In the genomic region with DNA sequence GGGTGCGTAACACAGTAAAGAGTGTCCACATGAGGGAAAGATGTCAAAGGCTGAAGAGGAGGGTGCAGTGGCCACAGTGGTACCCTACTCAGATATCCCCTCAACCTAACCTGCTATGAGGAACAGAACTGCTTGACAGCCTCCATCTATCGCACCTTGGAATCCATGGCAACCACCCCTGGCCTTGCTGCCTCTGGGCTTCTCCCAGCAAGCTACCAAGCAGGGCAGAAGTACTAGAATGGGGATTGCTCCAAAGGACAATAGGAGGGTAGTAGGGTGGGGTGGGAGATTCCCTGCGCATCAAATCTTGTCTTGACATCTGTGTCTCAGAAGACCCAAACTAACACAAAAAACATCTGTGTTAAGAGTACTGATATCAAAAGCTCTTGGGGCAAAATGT, we compare ENCODE assay signal across 26 cellular contexts.
DNase-seq lines count a peak whose midpoint lies in the region; ATAC-seq, FAIRE-seq and TF ChIP-seq lines count a peak whose summit lies in the region.
"Had no signal": no experiment of that assay in that cellular context is flagged by ENCODE, and none has a peak within 500 bp of the region (broad histone marks: within the 10 kb centered on the region; RNA-seq: fewer than 3 reads in every experiment).

No MANE protein-coding gene starts in this region.

- H3K4me2 ChIP-seq in GM23338 (no peak overlapping the region), trophoblast cell (ENCODE audit: low read length) (no peak overlapping the region), HepG2 (ENCODE audit: low read depth, low read length) (no peak overlapping the region)
- H3K4me2 ChIP-seq: A549; BLaER1 treated with 17β-estradiol and CSF1 and Interleukin-3, amounts not matched to agents 10 nM and 100 nM had no signal

- H3K14ac ChIP-seq in trophoblast cell (ENCODE audit: low read length), result no peak overlapping the region

- H4K8ac ChIP-seq in trophoblast cell (ENCODE audit: low read depth, low read length), result no peak overlapping the region

- CTCF ChIA-PET in WTC11 (lab: Charles Lee), result interaction anchor here (0.8 to 1.3 kb wide), 3 partner anchors 9 to 42 kb away, joined by 3 to 4 read pairs (median 3); no protein-coding TSS in a partner anchor
- CTCF ChIA-PET in HepG2 (lab: Yijun Ruan, JAX; ENCODE audit: low intra/inter-chr PET ratio, low total read pairs), result no interaction called here

- H3K79me1 ChIP-seq in trophoblast cell (ENCODE audit: low read length), result no peaks in the 10 kb centered on the region

- H3K4me3 ChIP-seq in GM23338, result no peak overlapping the region
- H3K4me3 ChIP-seq in trophoblast cell (ENCODE audit: low read depth, low read length), result no peak overlapping the region
- H3K4me3 ChIP-seq in HepG2 (replicated peaks in 1 of 3; ENCODE audit: insufficient read depth in 1 of 3, low read depth in 2 of 3, low read length in 3 of 3), result no peak overlapping the region
- H3K4me3 ChIP-seq: A549; BLaER1 treated with 17β-estradiol and CSF1 and Interleukin-3, amounts not matched to agents 10 nM and 100 nM; HAP-1 had no signal

- peaks cover 17% of the 10 kb centered on the region for H3K4me1 Mint-ChIP-seq in GM23338
- H3K4me1 Mint-ChIP-seq in WTC11, result peaks cover 17% of the 10 kb centered on the region

- H3K27ac Mint-ChIP-seq in GM23338 (no peak overlapping the region), WTC11 (no peak overlapping the region)
- H3K27ac Mint-ChIP-seq: CD14-positive monocyte; CD4-positive, alpha-beta T cell; CD8-positive, alpha-beta memory T cell; HFFc6 had no signal

- no peak overlapping the region for H4K91ac ChIP-seq in trophoblast cell (ENCODE audit: low read depth, low read length)

- H3K4me3 Mint-ChIP-seq in GM23338, result no peak overlapping the region
- no peak overlapping the region for H3K4me3 Mint-ChIP-seq in WTC11
- H3K4me3 Mint-ChIP-seq: CD14-positive monocyte; CD4-positive, alpha-beta T cell; CD8-positive, alpha-beta memory T cell had no signal

- no TSS peak for BruUV-seq in HepG2 (replicated peaks; lab: Mats Ljungman, UMichigan)

- TF ChIP-seq RAD21 in HepG2 (CRISPR knock-in tag; IDR thresholded peaks at IDR 0.05), result no peak

- H3K79me2 ChIP-seq in GM23338 (replicated peaks; ENCODE audit: insufficient read depth) (peaks cover 43% of the 10 kb centered on the region), trophoblast cell (ENCODE audit: control insufficient read depth, insufficient read depth, low read length, poor library complexity) (no peaks in the 10 kb centered on the region), HepG2 (ENCODE audit: insufficient read depth, low read length) (peaks cover 12% of the 10 kb centered on the region)

- FAIRE-seq in HepG2 (lab: Jason Lieb, UNC), result no peak
- FAIRE-seq: A549, GM12891, GM18507, H54 had no signal

- H3K9me3 ChIP-seq in trophoblast cell (ENCODE audit: insufficient read depth, low read depth, low read length) (no peaks in the 10 kb centered on the region), HepG2 (ENCODE audit: low read length) (no peaks in the 10 kb centered on the region)
- H3K9me3 ChIP-seq: A549; BE2C; BLaER1 treated with 17β-estradiol and CSF1 and Interleukin-3, amounts not matched to agents 10 nM and 100 nM; HAP-1 had no signal

- in situ Hi-C loops in HepG2 (cut with HindIII; ENCODE audit: extremely low pct_ligation_motif_present, low pct_unique_long_range_greater_than_20kb), result no loop called here

- no peaks in the 10 kb centered on the region for H3K9me2 ChIP-seq in GM23338 (ENCODE audit: insufficient read depth)

- H2BK12ac ChIP-seq in trophoblast cell (ENCODE audit: low read length), result no peak overlapping the region

- TF ChIP-seq CTCF in GM23338 (conservative IDR thresholded peaks at IDR 0.05; ENCODE audit: low read depth in 2 of 2) (no peak), WTC11 (IDR thresholded peaks at IDR 0.05) (no peak), HepG2 (CRISPR knock-in tag; IDR thresholded peaks at IDR 0.05) (no peak)

- H3K9ac ChIP-seq in trophoblast cell (ENCODE audit: low read length), result peak overlapping the region; percentile 49
- H3K9ac ChIP-seq in HepG2 (ENCODE audit: insufficient read depth, low read depth, low read length), result no peak overlapping the region
- H3K9ac ChIP-seq: BLaER1 treated with 17β-estradiol and CSF1 and Interleukin-3, amounts not matched to agents 10 nM and 100 nM had no signal

- H3K36me3 Mint-ChIP-seq in GM23338 (ENCODE audit: low read depth) (no peaks in the 10 kb centered on the region), WTC11 (no peaks in the 10 kb centered on the region)
- H3K36me3 Mint-ChIP-seq: CD8-positive, alpha-beta memory T cell had no signal

- H4K20me1 ChIP-seq in GM23338 (replicated peaks; ENCODE audit: insufficient read depth), result peaks cover 3% of the 10 kb centered on the region; the same call in 1 of the 2 replicates
- H4K20me1 ChIP-seq in HepG2 (ENCODE audit: insufficient read depth, low read length), result no peaks in the 10 kb centered on the region

- H3K36me3 ChIP-seq in GM23338 (ENCODE audit: insufficient read depth) (no peaks in the 10 kb centered on the region), trophoblast cell (ENCODE audit: control insufficient read depth in 1 of 2, insufficient read depth in 2 of 2, low read length in 2 of 2) (no peaks in the 10 kb centered on the region), HepG2 (replicated peaks in 1 of 2; ENCODE audit: control insufficient read depth in 1 of 2, insufficient read depth in 2 of 2, low read length in 2 of 2) (no peaks in the 10 kb centered on the region)
- H3K36me3 ChIP-seq: BE2C, HAP-1 had no signal

- H2BK120ac ChIP-seq in trophoblast cell (ENCODE audit: insufficient read depth, low read length, poor library complexity), result no peak overlapping the region

- H2AFZ ChIP-seq in GM23338 (no peak overlapping the region), trophoblast cell (ENCODE audit: insufficient read depth, low read length, poor library complexity) (no peak overlapping the region), HepG2 (ENCODE audit: low read length) (no peak overlapping the region)

- intact Hi-C loops in HepG2 (cut with micrococcal nuclease; ENCODE audit: unreplicated experiment), result no loop called here

- peak; percentile 76 for ATAC-seq in GM23338
- peak; percentile 51; the same call in 1 of the 2 replicates for ATAC-seq in WTC11
- ATAC-seq in GM21423 (IDR thresholded peaks at IDR 0.05; ENCODE audit: unreplicated experiment), result no peak
- ATAC-seq in HepG2, result no peak
- ATAC-seq: A549 had no signal

- no peak overlapping the region for H4K12ac ChIP-seq in trophoblast cell (ENCODE audit: low read depth, low read length)

- POLR2A ChIA-PET in WTC11 (lab: Charles Lee) (no interaction called here), HepG2 (lab: Yijun Ruan, JAX) (no interaction called here)

- H3K18ac ChIP-seq in trophoblast cell (ENCODE audit: low read length), result no peak overlapping the region

- WGBS in trophoblast cell (ENCODE audit: extremely low coverage, insufficient coverage, insufficient read length), result no CpG with 5 or more reads among the region's 3 CpGs
- WGBS in HepG2 (ENCODE audit: low lambda C conversion rate), result 100% methylated on average over 3 of the region's 3 CpGs

- DNase-seq in GM23338 (ENCODE audit: low spot score) (peak; percentile 15), WTC11 (ENCODE audit: low spot score) (no peak), iPS-NIHi7 (ENCODE audit: extremely low spot score) (peak; percentile 13), trophoblast cell (no peak), NCI-H1417 (lab: John Stamatoyannopoulos, UW) (no peak), HepG2 (ENCODE audit: low spot score) (no peak)
- DNase-seq: 8988T; ACHN; AML-193; BE2C; CD4-positive, alpha-beta T cell; CD8-positive, alpha-beta memory T cell; DMS 273 treated with DMSO at 0.1 percent for 48 hours; DMS79; EL; GF-D8; GOT3; HFFc6 had no signal

- H3K27me3 ChIP-seq in GM23338 (ENCODE audit: insufficient read depth) (no peaks in the 10 kb centered on the region), trophoblast cell (ENCODE audit: insufficient read depth, low read length) (no peaks in the 10 kb centered on the region), HepG2 (ENCODE audit: control insufficient read depth in 1 of 2, insufficient read depth in 2 of 2, low read length in 2 of 2) (no peaks in the 10 kb centered on the region)
- H3K27me3 ChIP-seq: BE2C; BLaER1 treated with 17β-estradiol and CSF1 and Interleukin-3, amounts not matched to agents 10 nM and 100 nM had no signal

- H3K9me3 Mint-ChIP-seq in GM23338 (no peaks in the 10 kb centered on the region), WTC11 (no peaks in the 10 kb centered on the region)
- H3K9me3 Mint-ChIP-seq: CD14-positive monocyte; CD4-positive, alpha-beta T cell; CD8-positive, alpha-beta memory T cell; HFFc6 had no signal

- H3K4ac ChIP-seq in trophoblast cell (ENCODE audit: low read depth, low read length), result no peak overlapping the region

- TF ChIP-seq EP300 in HepG2 (IDR thresholded peaks at IDR 0.05; ENCODE audit: low read depth in 2 of 2, low read length in 2 of 2) (no peak), HepG2 (CRISPR knock-in tag; IDR thresholded peaks at IDR 0.05; ENCODE audit: borderline replicate concordance) (no peak)

- no peaks in the 10 kb centered on the region for H3F3A ChIP-seq in GM23338 (replicated peaks; ENCODE audit: low read depth)

- H3K27me3 Mint-ChIP-seq in GM23338 (ENCODE audit: insufficient read depth, low read depth, poor library complexity), result no peaks in the 10 kb centered on the region
- H3K27me3 Mint-ChIP-seq in WTC11 (ENCODE audit: low read depth), result no peaks in the 10 kb centered on the region
- H3K27me3 Mint-ChIP-seq: CD4-positive, alpha-beta T cell; CD8-positive, alpha-beta memory T cell had no signal

- no peak for TF ChIP-seq POLR2A in HepG2 (IDR thresholded peaks at IDR 0.05; ENCODE audit: insufficient read depth in 1 of 2, low read depth in 2 of 2, low read length in 2 of 2)

- no peak overlapping the region for H3K27ac ChIP-seq in GM23338 (ENCODE audit: low read depth)
- H3K27ac ChIP-seq in trophoblast cell (ENCODE audit: low read depth, low read length), result no peak overlapping the region
- no peak overlapping the region for H3K27ac ChIP-seq in HepG2 (ENCODE audit: extremely low read length, insufficient read depth, low read length)
- H3K27ac ChIP-seq: A549; BLaER1 treated with 17β-estradiol and CSF1 and Interleukin-3, amounts not matched to agents 10 nM and 100 nM had no signal

- H2BK5ac ChIP-seq in trophoblast cell (ENCODE audit: low read depth, low read length, poor library complexity), result no peak overlapping the region

- H2AK5ac ChIP-seq in trophoblast cell (ENCODE audit: low read length), result no peak overlapping the region

- H3K23ac ChIP-seq in trophoblast cell (ENCODE audit: low read length), result peak overlapping the region; percentile 86

- H3K4me1 ChIP-seq in GM23338 (ENCODE audit: insufficient read depth) (0 out of 2 replicates have a peak, but pooled peaks cover 5% of the 10 kb centered on the region), trophoblast cell (ENCODE audit: control insufficient read depth in 1 of 2, insufficient read depth in 2 of 2, low read length in 2 of 2) (no peaks in the 10 kb centered on the region), HepG2 (ENCODE audit: insufficient read depth, low read length) (peaks cover 29% of the 10 kb centered on the region)
- H3K4me1 ChIP-seq: HAP-1 had no signal

TF ChIP-seq in GM23338, 12 proteins besides CTCF, POLR2A, EP300 and RAD21 (continues in another document):
- no peak for TF ChIP-seq ZNF331 (CRISPR knock-in tag; IDR thresholded peaks at IDR 0.05; ENCODE audit: low read depth)

TF ChIP-seq in HepG2, 621 proteins besides CTCF, POLR2A, EP300 and RAD21 (continues in another document):
- no peak for TF ChIP-seq MAFK (conservative IDR thresholded peaks at IDR 0.05 in 1 of 2, IDR thresholded peaks at IDR 0.05 in 1 of 2; ENCODE audit: low read length in 2 of 2)

Comparison
In these comparisons a context has a peak if more than half of its experiments do, and no peak if none do; other contexts are left out.
1. ATAC-seq: peak in GM23338 (single experiment) and WTC11 (single experiment); none in GM21423 (single experiment) and HepG2 (single experiment).
2. DNase-seq: peak in GM23338 (single experiment) and iPS-NIHi7 (single experiment); none in WTC11 (single experiment), trophoblast cell (0 of 2), NCI-H1417 (0 of 3) and HepG2 (single experiment).